In the genomic region with DNA sequence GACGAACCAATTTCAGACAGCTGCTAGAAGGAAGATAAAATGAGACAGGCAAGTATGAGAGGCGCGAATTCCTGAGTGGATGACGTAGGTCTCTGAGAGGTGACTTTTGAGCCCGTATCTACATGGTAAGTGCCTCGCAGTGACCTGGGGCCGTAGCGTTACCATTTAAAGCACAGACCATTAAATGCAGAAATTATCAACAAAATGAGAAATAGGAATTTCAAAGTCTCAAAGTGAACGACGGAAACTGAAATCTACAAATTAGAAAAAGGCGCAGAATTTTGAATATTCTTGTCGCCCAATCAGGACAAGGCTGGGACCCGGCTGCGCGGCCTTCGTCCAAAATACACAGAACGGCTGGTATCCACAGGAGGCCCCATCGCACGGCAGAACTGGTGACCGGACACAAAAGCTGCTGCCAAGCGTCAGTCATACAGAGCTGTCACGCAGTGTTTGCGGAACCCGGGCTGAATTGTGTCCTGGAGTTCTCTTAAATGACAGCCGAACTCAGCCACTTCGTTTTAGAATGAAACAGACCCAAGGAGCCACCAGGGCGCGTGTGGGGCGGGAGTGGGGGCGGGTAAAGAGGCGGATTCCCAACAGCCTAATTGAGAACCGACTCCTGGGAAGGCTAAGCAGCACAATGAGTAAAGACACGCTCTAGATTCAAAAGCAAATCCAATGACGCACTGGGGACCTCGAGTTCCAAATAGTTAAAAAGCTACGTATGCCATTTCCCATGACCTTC, we compare ENCODE assay signal across 8 cellular contexts. TPM values are rescaled to one million over a fixed set of nuclear protein-coding genes. Genes with fewer than 3 reads are reported as not detected.
A peak's percentile ranks its signal among the peaks of the same experiment; 100 is the strongest.
DNase-seq lines count a peak whose midpoint lies in the region; ATAC-seq and TF ChIP-seq lines count a peak whose summit lies in the region.

No MANE protein-coding gene starts in this region.

- peak; percentile 16; the same call in 1 of the 2 replicates for TF ChIP-seq CTCF in HFFc6 (IDR thresholded peaks at IDR 0.05)
- TF ChIP-seq CTCF in lower leg skin (IDR thresholded peaks at IDR 0.05) = no peak

- H3K9me3 Mint-ChIP-seq in HFFc6 = no peaks in the 10 kb centered on the region

- no peaks in the 10 kb centered on the region; the same call in none of the 2 replicates for H3K4me1 Mint-ChIP-seq in HFFc6 (ENCODE audit: low read depth)

- H3K27ac Mint-ChIP-seq in HFFc6 = no peak overlapping the region

- DNase-seq in AG20443 (ENCODE audit: low spot score) (peak; percentile 88), HFFc6 (peak; percentile 90), NCI-H69 (lab: John Stamatoyannopoulos, UW) (peak; percentile 96), ecto neural progenitor cell (ENCODE audit: low spot score) (peak; percentile 78), lower leg skin (ENCODE audit: low spot score in 2 of 2) (peak; percentile 86 to 98)
- DNase-seq in activated CD4-positive, alpha-beta T cell treated with anti-CD3 and anti-CD28 coated beads, Interleukin-2, amount 50 U/mL, for 48 hours = peak; percentile 76 to 80
- peak; percentile 59 for DNase-seq in stimulated activated CD4-positive, alpha-beta T cell treated with anti-CD3 and anti-CD28 coated beads, Interleukin-4, amount 100 ng/mL, for 24 hours

- TF ChIP-seq POLR2A in lower leg skin (IDR thresholded peaks at IDR 0.05) = peak in 1 of 2 donors; percentile 4

- no peak for ATAC-seq in HG02798 (IDR thresholded peaks at IDR 0.05; ENCODE audit: poor library complexity, unreplicated experiment)

- intact Hi-C loops in lower leg skin (cut with DNase I; ENCODE audit: low total_unique reads) = no loop called here

- 0 to 1% methylated on average over 36 of the region's 36 CpGs for WGBS in lower leg skin, 2 donors

- no peaks in the 10 kb centered on the region for H3K36me3 Mint-ChIP-seq in HFFc6 (ENCODE audit: low read depth)

- peak overlapping the region; percentile 69 for H3K4me3 ChIP-seq in lower leg skin (ENCODE audit: low read depth, poor library complexity, severe bottlenecking)

- H3K4me3 Mint-ChIP-seq in HFFc6 = no peak overlapping the region

- H3K27me3 Mint-ChIP-seq in HFFc6 (ENCODE audit: insufficient read depth) = peaks cover 4% of the 10 kb centered on the region

RNA-seq across cellular contexts. Expression of a gene that starts 13.8 kb away (rescaled TPM):
- 1 to 10 TPM; 5.3 to 8.9 (median 6.7) TPM for total RNA-seq in HFFc6 (2021; fragmentation: NEBNext Ultra II Directional; extraction: Animal tissue kit (Norgen Biotek cat#: 25700))
- 10 to 100 TPM; 30.6 to 63.0 (median 46.0) TPM for total RNA-seq in lower leg skin

RNA-seq across cellular contexts. Expression of a gene that starts 32.1 kb away (rescaled TPM):
- 10 to 100 TPM; 16.1 to 28.5 (median 26.1) TPM for total RNA-seq in HFFc6 (2021; fragmentation: NEBNext Ultra II Directional; extraction: Animal tissue kit (Norgen Biotek cat#: 25700))
- 1 to 10 TPM in 1 of 4 donors, under 1 TPM in 3; 0.27 to 1.1 (median 0.55) TPM for total RNA-seq in lower leg skin

RNA-seq across cellular contexts. Expression of a gene that starts 42.1 kb away (rescaled TPM):
- 100 to 1,000 TPM in 3 of 6 experiments, 10 to 100 TPM in 3; 85.4 to 105 (median 101) TPM for total RNA-seq in HFFc6 (2021; fragmentation: NEBNext Ultra II Directional; extraction: Animal tissue kit (Norgen Biotek cat#: 25700))
- total RNA-seq in lower leg skin = 10 to 100 TPM; 14.9 to 21.6 (median 18.3) TPM

RNA-seq across cellular contexts. Expression of a gene that starts 51.1 kb away (rescaled TPM):
- total RNA-seq in HFFc6 (2021; fragmentation: NEBNext Ultra II Directional; extraction: Animal tissue kit (Norgen Biotek cat#: 25700)) = 10 to 100 TPM in 3 of 6 experiments, 1 to 10 TPM in 3; 6.1 to 11.5 (median 10.0) TPM
- 10 to 100 TPM; 15.6 to 21.4 (median 19.0) TPM for total RNA-seq in lower leg skin

Comparison
In these comparisons a context has a peak if more than half of its experiments do, and no peak if none do; other contexts are left out.
1. RNA of a gene that starts 32.1 kb away (total RNA-seq): 16.1 to 28.5 TPM in HFFc6; 0.27 to 1.1 TPM in lower leg skin; every median in the first group is over 4 times any median in the second.
2. Peak in every context shown above with its lines, with median percentiles within 50 percentile points of each other: DNase-seq.